Comparison of ENCODE assay signal across 8 cellular contexts in genomic region chr14:104801284-104802119, GRCh38. TPM values are rescaled to one million over a fixed set of nuclear protein-coding genes. Genes with fewer than 3 reads are reported as not detected.
DNase-seq lines count a peak whose midpoint lies in the region; ATAC-seq and TF ChIP-seq lines count a peak whose summit lies in the region.

No MANE protein-coding gene starts in this region.

- no peaks in the 10 kb centered on the region for H3K9me3 Mint-ChIP-seq in natural killer cell

- intact Hi-C loops in dorsolateral prefrontal cortex (cut with DNase I): no loop called here
- intact Hi-C loops in natural killer cell (cut with micrococcal nuclease): no loop called here

- H3K4me3 ChIP-seq in MG63: peak overlapping the region; percentile 47
- H3K4me3 ChIP-seq in dorsolateral prefrontal cortex: peak overlapping the region; percentile 33 to 83 (median 66)

- DNase-seq in MG63 (no peak), dorsolateral prefrontal cortex (no peak), natural killer cell (no peak), dedifferentiated amniotic fluid mesenchymal stem cell (ENCODE audit: extremely low spot score) (no peak), DMS153 treated with DMSO at 0.1 percent for 48 hours (lab: John Stamatoyannopoulos, UW; ENCODE audit: unreplicated experiment) (no peak)
- DNase-seq in activated CD8-positive, alpha-beta memory T cell treated with anti-CD3 and anti-CD28 coated beads, Interleukin-2, amount 50 U/mL, for 48 hours: no peak

- peaks cover 0 to 38% of the 10 kb centered on the region in 2 donors for H3K4me1 Mint-ChIP-seq in natural killer cell

- H3K27me3 Mint-ChIP-seq in natural killer cell (ENCODE audit: low read depth in 2 of 2): no peaks in the 10 kb centered on the region

- peak overlapping the region; percentile 73 to 84 for H3K27ac Mint-ChIP-seq in natural killer cell

- H3K36me3 Mint-ChIP-seq in natural killer cell: no peaks in the 10 kb centered on the region

- peak overlapping the region; percentile 91 for H3K4me3 Mint-ChIP-seq in natural killer cell

- H3K27me3 ChIP-seq in MG63 (no peaks in the 10 kb centered on the region), dorsolateral prefrontal cortex (peaks cover 0 to 4% (median 0%) of the 10 kb centered on the region in 45 donors)

- ATAC-seq in natural killer cell: no peak
- no peak for ATAC-seq in HG03025 (IDR thresholded peaks at IDR 0.05; ENCODE audit: low FRiP score, unreplicated experiment)

- H3K27ac ChIP-seq in C4-2B (peak overlapping the region; percentile 98), dorsolateral prefrontal cortex (peak overlapping the region in 7 of 59 donors; percentile 10 to 76 (median 59))

- H3K9me3 ChIP-seq in MG63: no peaks in the 10 kb centered on the region

- no peaks in the 10 kb centered on the region for H3K36me3 ChIP-seq in MG63

- TF ChIP-seq CTCF in C4-2B (conservative IDR thresholded peaks at IDR 0.05) (no peak), dorsolateral prefrontal cortex (IDR thresholded peaks at IDR 0.05 in 54 of 56, conservative IDR thresholded peaks at IDR 0.05 in 2 of 56; ENCODE audit: low read depth in 1 of 56, partially characterized antibody in 56 of 56) (peak in 1 of 56 donors; percentile 2), natural killer cell (IDR thresholded peaks at IDR 0.05) (no peak)

RNA-seq across cellular contexts. Expression of gene ZBTB42, which starts 0.6 kb away (rescaled TPM):
- total RNA-seq in MG63 (2014; rRNA removed; shearing (Covaris generic); ENCODE audit: low replicate concordance): 2.5 and 3.9 TPM in 2 replicates
- 1 to 10 TPM in 49 of 120 experiments, under 1 TPM in 71; 0.32 to 3.2 (median 0.91) TPM for total RNA-seq in dorsolateral prefrontal cortex
- 1 to 10 TPM; 3.6 to 4.5 (median 3.7) TPM for total RNA-seq in natural killer cell

RNA-seq across cellular contexts. Expression of gene AKT1, which starts 6.0 kb away (rescaled TPM):
- 118 and 140 TPM in 2 replicates for total RNA-seq in MG63 (2014; rRNA removed; shearing (Covaris generic); ENCODE audit: low replicate concordance)
- total RNA-seq in dorsolateral prefrontal cortex (100 to 1,000 TPM in 5 of 120 experiments, 10 to 100 TPM in 115; 63.1 to 111 (median 79.7) TPM), natural killer cell (100 to 1,000 TPM; 152 to 163 (median 153) TPM)

RNA-seq across cellular contexts. Expression of gene SIVA1, which starts 48.6 kb away (rescaled TPM):
- 166 and 169 TPM in 2 replicates for total RNA-seq in MG63 (2014; rRNA removed; shearing (Covaris generic); ENCODE audit: low replicate concordance)
- total RNA-seq in dorsolateral prefrontal cortex (10 to 100 TPM; 23.3 to 52.5 (median 36.1) TPM), natural killer cell (10 to 100 TPM; 59.7 to 74.8 (median 59.8) TPM)
